In the genomic region with DNA sequence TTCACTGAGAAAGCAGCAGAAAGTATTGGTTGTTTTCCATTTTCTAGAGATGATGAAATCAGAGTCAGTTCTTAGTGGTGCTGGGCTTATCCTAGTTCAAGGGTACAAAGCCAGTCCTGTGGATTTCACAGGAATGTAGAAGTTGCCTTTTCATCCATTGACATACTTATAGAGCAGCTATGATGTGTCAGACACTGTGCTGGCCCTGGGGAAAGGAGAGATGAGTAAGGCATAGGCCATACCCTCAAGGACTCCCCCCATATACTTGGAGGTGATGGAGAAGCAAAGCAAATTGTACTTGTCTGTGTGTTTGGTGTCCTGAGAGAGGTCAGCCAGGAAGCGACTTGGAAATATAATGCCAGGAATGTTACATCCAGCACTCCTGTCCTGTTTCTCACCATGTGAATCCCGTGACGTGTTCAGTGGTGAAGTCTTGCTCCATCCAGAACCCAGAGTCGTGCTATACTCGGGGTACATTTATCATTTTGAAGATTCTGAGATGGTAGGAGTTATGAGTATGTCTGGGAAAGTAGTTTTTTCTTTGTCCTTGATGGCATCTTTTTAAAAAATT, we compare ENCODE assay signal across 22 cellular contexts. TPM values are rescaled to one million over a fixed set of nuclear protein-coding genes. Genes with fewer than 3 reads are reported as not detected.
DNase-seq lines count a peak whose midpoint lies in the region; ATAC-seq and TF ChIP-seq lines count a peak whose summit lies in the region.
"Had no signal": no experiment of that assay in that cellular context is flagged by ENCODE, and none has a peak within 500 bp of the region (broad histone marks: within the 10 kb centered on the region; RNA-seq: fewer than 3 reads in every experiment).

No MANE protein-coding gene starts in this region.

- no peaks in the 10 kb centered on the region for H3K27me3 Mint-ChIP-seq in activated T-helper 2 cell treated with anti-CD3 and anti-CD28 coated beads, Interferon-gamma antibody, Interleukin-2, Interleukin-4, amounts not matched to agents 10 μg/mL and 5 μg/mL and 100 μg/mL, durations not matched to agents 14 hours and 24 hours and 36 hours (ENCODE audit: low read depth)
- H3K27me3 Mint-ChIP-seq: activated CD4-positive, alpha-beta T cell treated with anti-CD3 and anti-CD28 coated beads, Interleukin-2, amount 10 ng/mL, durations not matched to agents 24 days and 14 days; activated CD8-positive, alpha-beta memory T cell treated with anti-CD3 and anti-CD28 coated beads, Interleukin-2, amount 10 ng/mL, durations not matched to agents 7 days and 5 days; memory B cell had no signal

- peak overlapping the region in 1 of 2 donors; percentile 15 for H3K27ac Mint-ChIP-seq in activated naive CD4-positive, alpha-beta T cell treated with anti-CD3 and anti-CD28 coated beads, Interleukin-2, amount 50 U/mL, for 72 hours
- peak overlapping the region; percentile 62 for H3K27ac Mint-ChIP-seq in activated T-helper 2 cell treated with anti-CD3 and anti-CD28 coated beads, Interferon-gamma antibody, Interleukin-2, Interleukin-4, amounts not matched to agents 10 μg/mL and 5 μg/mL and 100 μg/mL, durations not matched to agents 14 hours and 24 hours and 36 hours
- H3K27ac Mint-ChIP-seq: activated CD4-positive, alpha-beta T cell treated with anti-CD3 and anti-CD28 coated beads, Interleukin-2, amount 10 ng/mL, durations not matched to agents 24 days and 14 days; activated CD8-positive, alpha-beta memory T cell treated with anti-CD3 and anti-CD28 coated beads, Interleukin-2, amount 10 ng/mL, durations not matched to agents 7 days and 5 days had no signal

- no peak overlapping the region for H3K4me3 Mint-ChIP-seq in activated T-helper 2 cell treated with anti-CD3 and anti-CD28 coated beads, Interferon-gamma antibody, Interleukin-2, Interleukin-4, amounts not matched to agents 10 μg/mL and 5 μg/mL and 100 μg/mL, durations not matched to agents 14 hours and 24 hours and 36 hours (ENCODE audit: low read depth)
- H3K4me3 Mint-ChIP-seq: activated CD4-positive, alpha-beta T cell treated with anti-CD3 and anti-CD28 coated beads, Interleukin-2, amount 10 ng/mL, durations not matched to agents 24 days and 14 days; activated CD8-positive, alpha-beta memory T cell treated with anti-CD3 and anti-CD28 coated beads, Interleukin-2, amount 10 ng/mL, durations not matched to agents 7 days and 5 days; memory B cell had no signal

- no peak for TF ChIP-seq CTCF in foreskin keratinocyte (conservative IDR thresholded peaks at IDR 0.05)

- peaks cover 14 to 23% of the 10 kb centered on the region in 2 donors for H3K36me3 Mint-ChIP-seq in activated naive CD4-positive, alpha-beta T cell treated with anti-CD3 and anti-CD28 coated beads, Interleukin-2, amount 50 U/mL, for 72 hours
- peaks cover 66% of the 10 kb centered on the region for H3K36me3 Mint-ChIP-seq in activated T-helper 2 cell treated with anti-CD3 and anti-CD28 coated beads, Interferon-gamma antibody, Interleukin-2, Interleukin-4, amounts not matched to agents 10 μg/mL and 5 μg/mL and 100 μg/mL, durations not matched to agents 14 hours and 24 hours and 36 hours (ENCODE audit: low read depth)

- peaks cover 36% of the 10 kb centered on the region for H3K4me1 Mint-ChIP-seq in activated T-helper 2 cell treated with anti-CD3 and anti-CD28 coated beads, Interferon-gamma antibody, Interleukin-2, Interleukin-4, amounts not matched to agents 10 μg/mL and 5 μg/mL and 100 μg/mL, durations not matched to agents 14 hours and 24 hours and 36 hours (ENCODE audit: low read depth)

- H3K9me3 Mint-ChIP-seq in activated naive CD4-positive, alpha-beta T cell treated with anti-CD3 and anti-CD28 coated beads, Interleukin-2, amount 50 U/mL, for 72 hours = no peaks in the 10 kb centered on the region
- H3K9me3 Mint-ChIP-seq in activated T-helper 2 cell treated with anti-CD3 and anti-CD28 coated beads, Interferon-gamma antibody, Interleukin-2, Interleukin-4, amounts not matched to agents 10 μg/mL and 5 μg/mL and 100 μg/mL, durations not matched to agents 14 hours and 24 hours and 36 hours = no peaks in the 10 kb centered on the region
- H3K9me3 Mint-ChIP-seq: activated CD4-positive, alpha-beta T cell treated with anti-CD3 and anti-CD28 coated beads, Interleukin-2, amount 10 ng/mL, durations not matched to agents 24 days and 14 days; memory B cell had no signal

- peak; percentile 37 to 38 for ATAC-seq in activated naive CD4-positive, alpha-beta T cell treated with anti-CD3 and anti-CD28 coated beads, Interleukin-2, amount 50 U/mL, for 72 hours
- peak; percentile 24 for ATAC-seq in foreskin keratinocyte
- ATAC-seq: activated CD8-positive, alpha-beta memory T cell treated with anti-CD3 and anti-CD28 coated beads, Interleukin-2, amount 10 ng/mL, durations not matched to agents 7 days and 5 days; GM12878; HCT116; heart left ventricle had no signal

- intact Hi-C loops in activated T-helper 2 cell treated with anti-CD3 and anti-CD28 coated beads, Interferon-gamma antibody, Interleukin-2, Interleukin-4, amounts not matched to agents 10 μg/mL and 5 μg/mL and 100 μg/mL, durations not matched to agents 14 hours and 24 hours and 36 hours (cut with micrococcal nuclease) = no loop called here

- H3K27ac ChIP-seq in foreskin keratinocyte (no peak overlapping the region), temporal lobe (ENCODE audit: low read depth, low read length) (peak overlapping the region; percentile 88)
- H3K27ac ChIP-seq: BLaER1 treated with 17β-estradiol and CSF1 and Interleukin-3, amounts not matched to agents 10 nM and 100 nM; heart left ventricle; RWPE1 had no signal

- H3K4me1 ChIP-seq in foreskin keratinocyte = peaks cover 17% of the 10 kb centered on the region

- H3K27me3 ChIP-seq in foreskin keratinocyte = no peaks in the 10 kb centered on the region
- H3K27me3 ChIP-seq: BLaER1 treated with 17β-estradiol and CSF1 and Interleukin-3, amounts not matched to agents 10 nM and 100 nM; heart left ventricle had no signal

- no peak for DNase-seq in activated naive CD4-positive, alpha-beta T cell treated with anti-CD3 and anti-CD28 coated beads, Interleukin-2, amount 50 U/mL, for 72 hours (ENCODE audit: low spot score in 2 of 2)
- DNase-seq in activated naive CD4-positive, alpha-beta T cell (lab: John Stamatoyannopoulos, UW) = no peak
- no peak for DNase-seq in activated T-helper 2 cell treated with anti-CD3 and anti-CD28 coated beads, Interferon-gamma antibody, Interleukin-2, Interleukin-4, amounts not matched to agents 10 μg/mL and 5 μg/mL and 100 μg/mL, durations not matched to agents 14 hours and 24 hours and 36 hours (ENCODE audit: low spot score)
- peak in 1 of 2 donors; percentile 9 for DNase-seq in foreskin keratinocyte
- DNase-seq in HK-2 (ENCODE audit: unreplicated experiment) = no peak
- no peak for DNase-seq in middle frontal gyrus (ENCODE audit: extremely low spot score, low spot score)
- no peak for DNase-seq in GOT3 (lab: John Stamatoyannopoulos, UW)
- DNase-seq: activated CD4-positive, alpha-beta T cell treated with anti-CD3 and anti-CD28 coated beads, Interleukin-2, amount 10 ng/mL, durations not matched to agents 24 days and 14 days; activated CD8-positive, alpha-beta memory T cell treated with anti-CD3 and anti-CD28 coated beads, Interleukin-2, amount 10 ng/mL, durations not matched to agents 7 days and 5 days; amygdala; DMS79 treated with DMSO at 0.1 percent for 48 hours; heart left ventricle; NCI-H1105 treated with DMSO at 0.1 percent for 48 hours; NCI-H2081; occipital lobe; T-helper 2 cell had no signal

RNA-seq across cellular contexts. Expression of a gene that starts 22.6 kb away (rescaled TPM):
- 10 to 100 TPM; 69.7 to 84.6 TPM for total RNA-seq in activated naive CD4-positive, alpha-beta T cell treated with anti-CD3 and anti-CD28 coated beads, Interleukin-2, amount 50 U/mL, for 72 hours
- 46.8 and 57.1 TPM in 2 replicates for total RNA-seq in activated T-helper 2 cell treated with anti-CD3 and anti-CD28 coated beads, Interferon-gamma antibody, Interleukin-2, Interleukin-4, amounts not matched to agents 10 μg/mL and 5 μg/mL and 100 μg/mL, durations not matched to agents 14 hours and 24 hours and 36 hours
- total RNA-seq in foreskin keratinocyte (65.3 and 65.4 TPM in 2 replicates), temporal lobe (50.2 TPM)
- polyA plus RNA-seq in foreskin keratinocyte = 39.5 and 41.4 TPM in 2 replicates
